In the genomic region with DNA sequence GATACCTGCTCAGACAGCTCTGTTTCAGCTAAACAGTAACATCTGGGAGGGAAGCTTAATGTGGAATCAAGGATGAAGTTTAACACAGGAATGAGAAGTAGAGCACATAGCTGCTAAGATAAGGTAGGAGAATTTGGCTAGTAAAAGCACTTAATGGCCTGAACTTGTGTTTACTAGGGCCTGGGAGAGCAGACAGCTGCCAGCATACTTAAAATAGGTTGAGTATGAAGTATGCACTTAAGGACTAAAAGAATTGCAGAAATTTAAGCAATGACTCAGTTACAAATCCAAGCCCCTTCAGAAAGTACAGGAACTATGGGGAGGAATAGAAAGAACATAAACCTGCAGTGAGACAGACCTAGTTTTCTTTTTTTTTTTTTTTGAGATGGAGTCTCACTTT, we compare ENCODE assay signal across 21 cellular contexts. TPM values are rescaled to one million over a fixed set of nuclear protein-coding genes. Genes with fewer than 3 reads are reported as not detected.
A peak's percentile ranks its signal among the peaks of the same experiment; 100 is the strongest.
DNase-seq lines count a peak whose midpoint lies in the region; ATAC-seq and TF ChIP-seq lines count a peak whose summit lies in the region.
"Had no signal": no experiment of that assay in that cellular context is flagged by ENCODE, and none has a peak within 500 bp of the region (broad histone marks: within the 10 kb centered on the region; RNA-seq: fewer than 3 reads in every experiment).

No MANE protein-coding gene starts in this region.

- TF ChIP-seq CTCF in AG04450 (IDR thresholded peaks at IDR 0.05; ENCODE audit: low read depth, low read length) (no peak), HFFc6 (IDR thresholded peaks at IDR 0.05) (no peak), cardiac fibroblast (IDR thresholded peaks at IDR 0.05; ENCODE audit: low read depth, low read length) (no peak), PC-3 (conservative IDR thresholded peaks at IDR 0.05; ENCODE audit: low read depth, low read length) (no peak)

- no peaks in the 10 kb centered on the region for H3K79me2 ChIP-seq in PC-3 (ENCODE audit: low read length)

- no peak overlapping the region for H3K14ac ChIP-seq in mesenchymal stem cell (ENCODE audit: low read length in 2 of 2)

- peak overlapping the region; percentile 65 for H2AK5ac ChIP-seq in mesenchymal stem cell (ENCODE audit: low read length, severe bottlenecking)

- peak overlapping the region; percentile 55 for H3K27ac Mint-ChIP-seq in HFFc6
- H3K27ac Mint-ChIP-seq: activated naive CD8-positive, alpha-beta T cell treated with anti-CD3 and anti-CD28 coated beads for 36 hours; activated T-cell treated with anti-CD3 and anti-CD28 coated beads, Interleukin-2, amount 50 U/mL, for 24 hours; B cell; dendritic cell treated with granulocyte-macrophage colony-stimulating factor and Interleukin-4, amounts not matched to agents 40 ng/mL and 50 ng/mL, for 4 days; T-helper 2 cell treated with Interferon-gamma antibody and Interleukin-4, amounts not matched to agents 5 μg/mL and 100 μg/mL, for 36 hours had no signal

- no peak overlapping the region for H2AFZ ChIP-seq in mesenchymal stem cell (ENCODE audit: low read depth, low read length)
- H2AFZ ChIP-seq in PC-3 (ENCODE audit: low read length), result no peak overlapping the region

- H3K27ac ChIP-seq in AG04450 (ENCODE audit: low read depth, low read length) (peak overlapping the region; percentile 57), mesenchymal stem cell (ENCODE audit: low read length, poor library complexity, severe bottlenecking) (peak overlapping the region; percentile 83), PC-3 (ENCODE audit: low read length) (no peak overlapping the region)
- H3K27ac ChIP-seq: ovary had no signal

- H3K9me3 ChIP-seq in AG04450 (ENCODE audit: control insufficient read depth, insufficient read depth, low read length) (peaks cover 13% of the 10 kb centered on the region), mesenchymal stem cell (ENCODE audit: control insufficient read depth, low read length) (peaks cover 7% of the 10 kb centered on the region), PC-3 (ENCODE audit: low read length) (no peaks in the 10 kb centered on the region)
- H3K9me3 ChIP-seq: ovary had no signal

- peaks cover 46% of the 10 kb centered on the region for H3K4me1 Mint-ChIP-seq in HFFc6 (ENCODE audit: low read depth)

- H3K9me2 ChIP-seq in PC-3 (replicated peaks; ENCODE audit: low read length), result no peaks in the 10 kb centered on the region

- peaks cover 14 to 32% of the 10 kb centered on the region in 2 experiments for H3K36me3 ChIP-seq in mesenchymal stem cell (ENCODE audit: control insufficient read depth in 1 of 2, insufficient read depth in 2 of 2, low read depth in 1 of 2, low read length in 2 of 2)
- H3K36me3 ChIP-seq in PC-3 (ENCODE audit: low read depth, low read length), result peaks cover 10% of the 10 kb centered on the region; the same call in 1 of the 2 replicates
- H3K36me3 ChIP-seq: ovary had no signal

- CTCF ChIA-PET in AG04450 (lab: Charles Lee) (interaction anchor here (0.6 to 1.4 kb wide), 6 partner anchors 19 to 497 kb away, joined by 3 to 8 read pairs (median 3); no protein-coding TSS in a partner anchor), PC-3 (lab: Charles Lee) (no interaction called here)

- DNase-seq in AG04450 (ENCODE audit: low read depth, low spot score) (peak; percentile 78), HFFc6 (peak; percentile 70), cardiac fibroblast (ENCODE audit: low read depth in 2 of 2) (peak; percentile 70 to 86), mesenchymal stem cell (peak; percentile 78), PC-3 (no peak), NCI-H69 (lab: John Stamatoyannopoulos, UW) (no peak), HUDEP-2 (lab: John Stamatoyannopoulos, UW; ENCODE audit: unreplicated experiment in 76 of 76) (no peak)
- DNase-seq: activated CD4-positive, alpha-beta T cell treated with anti-CD3 and anti-CD28 coated beads for 48 hours; activated naive CD8-positive, alpha-beta T cell treated with anti-CD3 and anti-CD28 coated beads for 36 hours; activated T-cell treated with anti-CD3 and anti-CD28 coated beads, Interleukin-2, amount 50 U/mL, for 24 hours; Kasumi-1; NCI-H1694 treated with DMSO at 0.1 percent for 48 hours; NCI-H748 treated with DMSO at 0.1 percent for 48 hours; ovary had no signal

- no peaks in the 10 kb centered on the region for H3F3A ChIP-seq in PC-3 (ENCODE audit: low read length, unreplicated experiment)

- no peak overlapping the region for H3K18ac ChIP-seq in mesenchymal stem cell (ENCODE audit: low read depth in 1 of 2, low read length in 2 of 2)

- no peaks in the 10 kb centered on the region for H4K20me1 ChIP-seq in PC-3 (ENCODE audit: low read length)

- no peak overlapping the region for H2BK5ac ChIP-seq in mesenchymal stem cell (ENCODE audit: low read depth, low read length, poor library complexity, severe bottlenecking)

- POLR2A ChIA-PET in AG04450 (lab: Yijun Ruan, JAX) (interaction anchor here (0.6 to 1.9 kb wide), 3 partner anchors 9 to 251 kb away, joined by 3 to 10 read pairs (median 3); a partner anchor contains a TSS), PC-3 (lab: Charles Lee; ENCODE audit: unreplicated experiment) (interaction anchor here (0.6 kb wide), 1 partner anchor 145 kb away, joined by 8 read pairs; no protein-coding TSS in a partner anchor)

- no peak overlapping the region for H3K4ac ChIP-seq in mesenchymal stem cell (ENCODE audit: low read depth in 1 of 2, low read length in 2 of 2)

- H4K8ac ChIP-seq in mesenchymal stem cell (ENCODE audit: low read length), result no peak overlapping the region

- H3K4me1 ChIP-seq in mesenchymal stem cell (ENCODE audit: control insufficient read depth, insufficient read depth, low read depth, low read length) (peaks cover 8% of the 10 kb centered on the region), PC-3 (ENCODE audit: insufficient read depth, low read length) (no peaks in the 10 kb centered on the region)

- BruUV-seq in PC-3 (replicated peaks; lab: Mats Ljungman, UMichigan), result no TSS peak

- H3K4me2 ChIP-seq in mesenchymal stem cell (ENCODE audit: low read length, poor library complexity, severe bottlenecking) (no peak overlapping the region), PC-3 (ENCODE audit: low read length) (no peak overlapping the region)

- no peak overlapping the region for H2BK12ac ChIP-seq in mesenchymal stem cell (ENCODE audit: low read length in 2 of 2)

- peaks cover 45% of the 10 kb centered on the region for H3K36me3 Mint-ChIP-seq in HFFc6 (ENCODE audit: low read depth)

- peaks cover 21% of the 10 kb centered on the region for H3K9me3 Mint-ChIP-seq in HFFc6

- no peak overlapping the region; the same call in 1 of the 2 replicates for H3K4me3 Mint-ChIP-seq in HFFc6
- H3K4me3 Mint-ChIP-seq: activated naive CD8-positive, alpha-beta T cell treated with anti-CD3 and anti-CD28 coated beads for 36 hours; activated T-cell treated with anti-CD3 and anti-CD28 coated beads, Interleukin-2, amount 50 U/mL, for 24 hours; B cell; dendritic cell treated with granulocyte-macrophage colony-stimulating factor and Interleukin-4, amounts not matched to agents 40 ng/mL and 50 ng/mL, for 4 days; T-helper 2 cell treated with Interferon-gamma antibody and Interleukin-4, amounts not matched to agents 5 μg/mL and 100 μg/mL, for 36 hours had no signal

- H2BK15ac ChIP-seq in mesenchymal stem cell (ENCODE audit: low read depth, poor library complexity, severe bottlenecking), result no peak overlapping the region

- no peak overlapping the region for H4K91ac ChIP-seq in mesenchymal stem cell (ENCODE audit: low read length)

- H3K4me3 ChIP-seq in AG04450 (ENCODE audit: low read depth, low read length) (no peak overlapping the region), cardiac fibroblast (replicated peaks in 1 of 2; ENCODE audit: low read depth in 2 of 2, low read length in 2 of 2) (no peak overlapping the region), mesenchymal stem cell (ENCODE audit: insufficient read depth in 1 of 2, low read depth in 1 of 2, low read length in 2 of 2) (no peak overlapping the region), PC-3 (ENCODE audit: low read length) (no peak overlapping the region)
- H3K4me3 ChIP-seq: GM12878, ovary had no signal

- no peaks in the 10 kb centered on the region for H3K27me3 ChIP-seq in AG04450 (ENCODE audit: control insufficient read depth, insufficient read depth, low read length)
- H3K27me3 ChIP-seq in mesenchymal stem cell (ENCODE audit: control insufficient read depth in 1 of 2, insufficient read depth in 1 of 2, low read length in 2 of 2), result no peaks in the 10 kb centered on the region
- no peaks in the 10 kb centered on the region for H3K27me3 ChIP-seq in PC-3 (ENCODE audit: low read length)
- H3K27me3 ChIP-seq: ovary had no signal

- H3K23ac ChIP-seq in mesenchymal stem cell (ENCODE audit: low read length in 2 of 2), result no peak overlapping the region

- no peak overlapping the region for H2BK120ac ChIP-seq in mesenchymal stem cell (ENCODE audit: low read depth, low read length)

- peaks cover 2% of the 10 kb centered on the region; the same call in 1 of the 2 replicates for H3K27me3 Mint-ChIP-seq in HFFc6 (ENCODE audit: insufficient read depth)
- H3K27me3 Mint-ChIP-seq: activated naive CD8-positive, alpha-beta T cell treated with anti-CD3 and anti-CD28 coated beads for 36 hours; activated T-cell treated with anti-CD3 and anti-CD28 coated beads, Interleukin-2, amount 50 U/mL, for 24 hours; B cell; dendritic cell treated with granulocyte-macrophage colony-stimulating factor and Interleukin-4, amounts not matched to agents 40 ng/mL and 50 ng/mL, for 4 days had no signal

- peaks cover 46% of the 10 kb centered on the region for H3K79me1 ChIP-seq in mesenchymal stem cell (replicated peaks; ENCODE audit: low read length, poor library complexity, severe bottlenecking)

- H3K9ac ChIP-seq in mesenchymal stem cell (ENCODE audit: low read length), result peak overlapping the region; percentile 10
- H3K9ac ChIP-seq in PC-3 (ENCODE audit: low read length), result no peak overlapping the region

- intact Hi-C loops in PC-3 (cut with micrococcal nuclease), result no loop called here

- ATAC-seq in HG02571 (IDR thresholded peaks at IDR 0.05; ENCODE audit: unreplicated experiment) (no peak), PC-3 (no peak)
- ATAC-seq: esophagus mucosa, GM12878, HCT116 had no signal

RNA-seq across cellular contexts. Expression of a gene that starts 53.0 kb away (rescaled TPM):
- 60.6 and 72.2 TPM in 2 replicates for polyA plus RNA-seq in AG04450 (2011; rRNA removed)
- 215 and 248 TPM in 2 replicates for polyA minus RNA-seq in AG04450 (2011; rRNA and poly(A)+ RNA removed)
- 10 to 100 TPM; 47.3 to 53.5 (median 53.1) TPM for total RNA-seq in HFFc6 (2021; fragmentation: NEBNext Ultra II Directional; extraction: Animal tissue kit (Norgen Biotek cat#: 25700))
- 34.9 TPM for polyA plus RNA-seq in mesenchymal stem cell (2013, experiment 1 of 2)
- 36.8 TPM for polyA plus RNA-seq in mesenchymal stem cell (2013, experiment 2 of 2)
- total RNA-seq in PC-3 (2014; rRNA removed), result 17.2 and 21.1 TPM in 2 replicates

Comparison
In these comparisons a context has a peak if more than half of its experiments do, and no peak if none do; other contexts are left out.
1. DNase-seq: peak in AG04450 (single experiment), HFFc6 (single experiment), cardiac fibroblast (2 of 2) and mesenchymal stem cell (single experiment); none in PC-3 (single experiment), NCI-H69 (single experiment) and HUDEP-2 (0 of 76).